ENCODE assay signal across 1 cellular context in genomic region chr2:206462240-206462854, GRCh38.
TF ChIP-seq lines count a peak whose summit lies in the region.

No MANE protein-coding gene starts in this region.

TF ChIP-seq in GM23338, 12 proteins besides CTCF, POLR2A, EP300 and RAD21 (continued from another document):
- TF ChIP-seq, protein P1, sequence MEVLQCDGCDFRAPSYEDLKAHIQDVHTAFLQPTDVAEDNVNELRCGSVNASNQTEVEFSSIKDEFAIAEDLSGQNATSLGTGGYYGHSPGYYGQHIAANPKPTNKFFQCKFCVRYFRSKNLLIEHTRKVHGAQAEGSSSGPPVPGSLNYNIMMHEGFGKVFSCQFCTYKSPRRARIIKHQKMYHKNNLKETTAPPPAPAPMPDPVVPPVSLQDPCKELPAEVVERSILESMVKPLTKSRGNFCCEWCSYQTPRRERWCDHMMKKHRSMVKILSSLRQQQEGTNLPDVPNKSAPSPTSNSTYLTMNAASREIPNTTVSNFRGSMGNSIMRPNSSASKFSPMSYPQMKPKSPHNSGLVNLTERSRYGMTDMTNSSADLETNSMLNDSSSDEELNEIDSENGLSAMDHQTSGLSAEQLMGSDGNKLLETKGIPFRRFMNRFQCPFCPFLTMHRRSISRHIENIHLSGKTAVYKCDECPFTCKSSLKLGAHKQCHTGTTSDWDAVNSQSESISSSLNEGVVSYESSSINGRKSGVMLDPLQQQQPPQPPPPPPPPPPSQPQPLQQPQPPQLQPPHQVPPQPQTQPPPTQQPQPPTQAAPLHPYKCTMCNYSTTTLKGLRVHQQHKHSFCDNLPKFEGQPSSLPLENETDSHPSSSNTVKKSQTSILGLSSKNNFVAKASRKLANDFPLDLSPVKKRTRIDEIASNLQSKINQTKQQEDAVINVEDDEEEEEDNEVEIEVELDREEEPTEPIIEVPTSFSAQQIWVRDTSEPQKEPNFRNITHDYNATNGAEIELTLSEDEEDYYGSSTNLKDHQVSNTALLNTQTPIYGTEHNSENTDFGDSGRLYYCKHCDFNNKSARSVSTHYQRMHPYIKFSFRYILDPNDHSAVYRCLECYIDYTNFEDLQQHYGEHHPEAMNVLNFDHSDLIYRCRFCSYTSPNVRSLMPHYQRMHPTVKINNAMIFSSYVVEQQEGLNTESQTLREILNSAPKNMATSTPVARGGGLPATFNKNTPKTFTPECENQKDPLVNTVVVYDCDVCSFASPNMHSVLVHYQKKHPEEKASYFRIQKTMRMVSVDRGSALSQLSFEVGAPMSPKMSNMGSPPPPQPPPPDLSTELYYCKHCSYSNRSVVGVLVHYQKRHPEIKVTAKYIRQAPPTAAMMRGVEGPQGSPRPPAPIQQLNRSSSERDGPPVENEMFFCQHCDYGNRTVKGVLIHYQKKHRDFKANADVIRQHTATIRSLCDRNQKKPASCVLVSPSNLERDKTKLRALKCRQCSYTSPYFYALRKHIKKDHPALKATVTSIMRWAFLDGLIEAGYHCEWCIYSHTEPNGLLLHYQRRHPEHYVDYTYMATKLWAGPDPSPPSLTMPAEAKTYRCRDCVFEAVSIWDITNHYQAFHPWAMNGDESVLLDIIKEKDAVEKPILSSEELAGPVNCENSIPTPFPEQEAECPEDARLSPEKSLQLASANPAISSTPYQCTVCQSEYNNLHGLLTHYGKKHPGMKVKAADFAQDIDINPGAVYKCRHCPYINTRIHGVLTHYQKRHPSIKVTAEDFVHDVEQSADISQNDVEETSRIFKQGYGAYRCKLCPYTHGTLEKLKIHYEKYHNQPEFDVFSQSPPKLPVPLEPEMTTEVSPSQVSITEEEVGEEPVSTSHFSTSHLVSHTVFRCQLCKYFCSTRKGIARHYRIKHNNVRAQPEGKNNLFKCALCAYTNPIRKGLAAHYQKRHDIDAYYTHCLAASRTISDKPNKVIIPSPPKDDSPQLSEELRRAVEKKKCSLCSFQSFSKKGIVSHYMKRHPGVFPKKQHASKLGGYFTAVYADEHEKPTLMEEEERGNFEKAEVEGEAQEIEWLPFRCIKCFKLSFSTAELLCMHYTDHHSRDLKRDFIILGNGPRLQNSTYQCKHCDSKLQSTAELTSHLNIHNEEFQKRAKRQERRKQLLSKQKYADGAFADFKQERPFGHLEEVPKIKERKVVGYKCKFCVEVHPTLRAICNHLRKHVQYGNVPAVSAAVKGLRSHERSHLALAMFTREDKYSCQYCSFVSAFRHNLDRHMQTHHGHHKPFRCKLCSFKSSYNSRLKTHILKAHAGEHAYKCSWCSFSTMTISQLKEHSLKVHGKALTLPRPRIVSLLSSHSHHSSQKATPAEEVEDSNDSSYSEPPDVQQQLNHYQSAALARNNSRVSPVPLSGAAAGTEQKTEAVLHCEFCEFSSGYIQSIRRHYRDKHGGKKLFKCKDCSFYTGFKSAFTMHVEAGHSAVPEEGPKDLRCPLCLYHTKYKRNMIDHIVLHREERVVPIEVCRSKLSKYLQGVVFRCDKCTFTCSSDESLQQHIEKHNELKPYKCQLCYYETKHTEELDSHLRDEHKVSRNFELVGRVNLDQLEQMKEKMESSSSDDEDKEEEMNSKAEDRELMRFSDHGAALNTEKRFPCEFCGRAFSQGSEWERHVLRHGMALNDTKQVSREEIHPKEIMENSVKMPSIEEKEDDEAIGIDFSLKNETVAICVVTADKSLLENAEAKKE (CRISPR knock-in tag; IDR thresholded peaks at IDR 0.05), result peak; percentile 99
- TF ChIP-seq NANOG (IDR thresholded peaks at IDR 0.05; ENCODE audit: borderline replicate concordance) (peak; percentile 28; the same call in 1 of the 2 replicates), CREB1 (CRISPR knock-in tag; IDR thresholded peaks at IDR 0.05; ENCODE audit: low read depth) (peak; percentile 44; the same call in 1 of the 2 replicates)
